25 cellular contexts compared by ENCODE assay signal in genomic region chr11:18100926-18101656, GRCh38. TPM values are rescaled to one million over a fixed set of nuclear protein-coding genes. Genes with fewer than 3 reads are reported as not detected.
A peak's percentile ranks its signal among the peaks of the same experiment; 100 is the strongest.
DNase-seq lines count a peak whose midpoint lies in the region; ATAC-seq lines count a peak whose summit lies in the region.
"Had no signal": no experiment of that assay in that cellular context is flagged by ENCODE, and none has a peak within 500 bp of the region (broad histone marks: within the 10 kb centered on the region; RNA-seq: fewer than 3 reads in every experiment).

No MANE protein-coding gene starts in this region.

- peaks cover 32% of the 10 kb centered on the region for H3K4me1 Mint-ChIP-seq in stimulated activated naive CD8-positive, alpha-beta T cell treated with anti-CD3 and anti-CD28 coated beads, Interleukin-15, Interleukin-2, amounts not matched to agents 100 ng/mL and 50 ng/mL, for 24 hours (ENCODE audit: low read depth)
- H3K4me1 Mint-ChIP-seq in activated T-helper 17 cell treated with anti-CD3 and anti-CD28 coated beads, Interleukin-2, amount 50 U/mL, for 72 hours, result peaks cover 16% of the 10 kb centered on the region
- H3K4me1 Mint-ChIP-seq in stimulated activated naive B cell treated with anti-CD40 and anti-IgM and Interleukin-4, amounts not matched to agents 10 μg/mL and 1 μg/mL and 100 μg/mL, for 72 hours, result peaks cover 19 to 44% of the 10 kb centered on the region in 2 donors

- H3K27ac Mint-ChIP-seq in stimulated activated naive CD8-positive, alpha-beta T cell treated with anti-CD3 and anti-CD28 coated beads, Interleukin-15, Interleukin-2, amounts not matched to agents 100 ng/mL and 50 ng/mL, for 24 hours, result peak overlapping the region; percentile 64
- peak overlapping the region; percentile 16 for H3K27ac Mint-ChIP-seq in activated T-helper 17 cell treated with anti-CD3 and anti-CD28 coated beads, Interleukin-2, amount 50 U/mL, for 72 hours
- peak overlapping the region; percentile 84 for H3K27ac Mint-ChIP-seq in stimulated activated naive B cell treated with anti-CD40 and anti-IgM and Interleukin-4, amounts not matched to agents 10 μg/mL and 1 μg/mL and 100 μg/mL, for 72 hours
- H3K27ac Mint-ChIP-seq: activated naive CD8-positive, alpha-beta T cell treated with anti-CD3 and anti-CD28 coated beads, Interleukin-2, amount 10 ng/mL, durations not matched to agents 7 days and 5 days had no signal

- H3K27me3 Mint-ChIP-seq in stimulated activated naive CD8-positive, alpha-beta T cell treated with anti-CD3 and anti-CD28 coated beads, Interleukin-15, Interleukin-2, amounts not matched to agents 100 ng/mL and 50 ng/mL, for 24 hours, result no peaks in the 10 kb centered on the region
- no peaks in the 10 kb centered on the region for H3K27me3 Mint-ChIP-seq in activated T-helper 17 cell treated with anti-CD3 and anti-CD28 coated beads, Interleukin-2, amount 50 U/mL, for 72 hours
- no peaks in the 10 kb centered on the region for H3K27me3 Mint-ChIP-seq in stimulated activated naive B cell treated with anti-CD40 and anti-IgM and Interleukin-4, amounts not matched to agents 10 μg/mL and 1 μg/mL and 100 μg/mL, for 72 hours
- H3K27me3 Mint-ChIP-seq: activated naive CD8-positive, alpha-beta T cell treated with anti-CD3 and anti-CD28 coated beads, Interleukin-2, amount 10 ng/mL, durations not matched to agents 7 days and 5 days had no signal

- peaks cover 65% of the 10 kb centered on the region for H3K36me3 Mint-ChIP-seq in stimulated activated naive CD8-positive, alpha-beta T cell treated with anti-CD3 and anti-CD28 coated beads, Interleukin-15, Interleukin-2, amounts not matched to agents 100 ng/mL and 50 ng/mL, for 24 hours (ENCODE audit: low read depth)
- peaks cover 56% of the 10 kb centered on the region for H3K36me3 Mint-ChIP-seq in activated T-helper 17 cell treated with anti-CD3 and anti-CD28 coated beads, Interleukin-2, amount 50 U/mL, for 72 hours (ENCODE audit: low read depth)
- H3K36me3 Mint-ChIP-seq in stimulated activated naive B cell treated with anti-CD40 and anti-IgM and Interleukin-4, amounts not matched to agents 10 μg/mL and 1 μg/mL and 100 μg/mL, for 72 hours, result peaks cover 41 to 54% of the 10 kb centered on the region in 2 donors

- no peak for ATAC-seq in stimulated activated naive CD8-positive, alpha-beta T cell treated with anti-CD3 and anti-CD28 coated beads, Interleukin-15, Interleukin-2, amounts not matched to agents 100 U/mL and 50 U/mL, for 24 hours
- ATAC-seq in activated T-helper 17 cell treated with anti-CD3 and anti-CD28 coated beads, Interleukin-2, amount 50 U/mL, for 72 hours (replicated peaks), result peak; percentile 12
- peak; percentile 28 to 30 for ATAC-seq in stimulated activated naive B cell treated with anti-CD40 and anti-IgM and Interleukin-4, amounts not matched to agents 10 μg/mL and 1 μg/mL and 100 μg/mL, for 72 hours (replicated peaks)
- ATAC-seq: sciatic nerve had no signal

- H3K4me3 Mint-ChIP-seq in stimulated activated naive CD8-positive, alpha-beta T cell treated with anti-CD3 and anti-CD28 coated beads, Interleukin-15, Interleukin-2, amounts not matched to agents 100 ng/mL and 50 ng/mL, for 24 hours, result no peak overlapping the region
- H3K4me3 Mint-ChIP-seq in activated T-helper 17 cell treated with anti-CD3 and anti-CD28 coated beads, Interleukin-2, amount 50 U/mL, for 72 hours, result peak overlapping the region; percentile 14
- H3K4me3 Mint-ChIP-seq in stimulated activated naive B cell treated with anti-CD40 and anti-IgM and Interleukin-4, amounts not matched to agents 10 μg/mL and 1 μg/mL and 100 μg/mL, for 72 hours, result peak overlapping the region in 1 of 2 donors; percentile 31
- H3K4me3 Mint-ChIP-seq: activated naive CD8-positive, alpha-beta T cell treated with anti-CD3 and anti-CD28 coated beads, Interleukin-2, amount 10 ng/mL, durations not matched to agents 7 days and 5 days had no signal

- DNase-seq in NOMO-1 treated with DMSO at 0.1 percent for 48 hours (lab: John Stamatoyannopoulos, UW; ENCODE audit: unreplicated experiment) (peak; percentile 3), NOMO-1 (lab: John Stamatoyannopoulos, UW; ENCODE audit: unreplicated experiment in 2 of 2) (no peak), amniotic stem cell (lab: John Stamatoyannopoulos, UW) (no peak), NCI-H2227 (lab: John Stamatoyannopoulos, UW; ENCODE audit: unreplicated experiment) (no peak)
- DNase-seq in stimulated activated naive CD8-positive, alpha-beta T cell treated with anti-CD3 and anti-CD28 coated beads, Interleukin-15, Interleukin-2, amounts not matched to agents 100 U/mL and 50 U/mL, for 24 hours, result no peak
- DNase-seq in stimulated activated naive B cell treated with anti-CD40 and anti-IgM and Interleukin-4, amounts not matched to agents 10 μg/mL and 1 μg/mL and 100 μg/mL, for 72 hours, result peak; percentile 28
- DNase-seq: 8988T; activated CD4-positive, alpha-beta T cell treated with anti-CD3 and anti-CD28 coated beads, Interleukin-2, amount 50 U/mL, for 4 hours; activated naive CD8-positive, alpha-beta T cell treated with anti-CD3 and anti-CD28 coated beads, Interleukin-2, amount 10 ng/mL, durations not matched to agents 7 days and 5 days; DMS53; GDM1; KG1; NCI-H1092; NCI-H187; NCI-H2227 treated with DMSO at 0.1 percent for 48 hours; NCI-H748 treated with DMSO at 0.1 percent for 48 hours; OCI-M1; SK-N-SH had no signal

- H3K9me3 Mint-ChIP-seq in stimulated activated naive CD8-positive, alpha-beta T cell treated with anti-CD3 and anti-CD28 coated beads, Interleukin-15, Interleukin-2, amounts not matched to agents 100 ng/mL and 50 ng/mL, for 24 hours, result no peaks in the 10 kb centered on the region
- H3K9me3 Mint-ChIP-seq in activated T-helper 17 cell treated with anti-CD3 and anti-CD28 coated beads, Interleukin-2, amount 50 U/mL, for 72 hours, result no peaks in the 10 kb centered on the region
- peaks cover 3 to 9% of the 10 kb centered on the region in 2 donors for H3K9me3 Mint-ChIP-seq in stimulated activated naive B cell treated with anti-CD40 and anti-IgM and Interleukin-4, amounts not matched to agents 10 μg/mL and 1 μg/mL and 100 μg/mL, for 72 hours
- H3K9me3 Mint-ChIP-seq: activated naive CD8-positive, alpha-beta T cell treated with anti-CD3 and anti-CD28 coated beads, Interleukin-2, amount 10 ng/mL, durations not matched to agents 7 days and 5 days had no signal

RNA-seq across cellular contexts. Expression of gene SAAL1, which starts 4.8 kb away (rescaled TPM):
- 10 to 100 TPM; 13.3 to 31.1 TPM for total RNA-seq in activated T-helper 17 cell treated with anti-CD3 and anti-CD28 coated beads, Interleukin-2, amount 50 U/mL, for 72 hours

RNA-seq across cellular contexts. Expression of gene MRGPRX3, which starts 31.3 kb away (rescaled TPM):
- total RNA-seq in activated T-helper 17 cell treated with anti-CD3 and anti-CD28 coated beads, Interleukin-2, amount 50 U/mL, for 72 hours, result not detected
- total RNA-seq: activated naive CD8-positive, alpha-beta T cell treated with anti-CD3 and anti-CD28 coated beads, Interleukin-2, amount 10 ng/mL, durations not matched to agents 7 days and 5 days; H1; posterior vena cava; sciatic nerve; T-helper 2 cell treated with Interferon-gamma antibody and Interleukin-4, amounts not matched to agents 100 ng/mL and 5 ng/mL, for 36 hours; urinary bladder had no signal

RNA-seq across cellular contexts. Expression of gene TPH1, which starts 55.0 kb away (rescaled TPM):
- under 1 TPM; 0.19 to 0.24 TPM for total RNA-seq in activated T-helper 17 cell treated with anti-CD3 and anti-CD28 coated beads, Interleukin-2, amount 50 U/mL, for 72 hours

Comparison
In these comparisons a context has a peak if more than half of its experiments do, and no peak if none do; other contexts are left out.
1. DNase-seq: peak in NOMO-1 treated with DMSO at 0.1 percent for 48 hours (single experiment) and stimulated activated naive B cell treated with anti-CD40 and anti-IgM and Interleukin-4, amounts not matched to agents 10 μg/mL and 1 μg/mL and 100 μg/mL, for 72 hours (single experiment); none in NOMO-1 (0 of 2), stimulated activated naive CD8-positive, alpha-beta T cell treated with anti-CD3 and anti-CD28 coated beads, Interleukin-15, Interleukin-2, amounts not matched to agents 100 U/mL and 50 U/mL, for 24 hours (single experiment), amniotic stem cell (single experiment) and NCI-H2227 (single experiment).
2. H3K27ac Mint-ChIP-seq: peak in every context shown above with its lines; median percentile 84 in stimulated activated naive B cell treated with anti-CD40 and anti-IgM and Interleukin-4, amounts not matched to agents 10 μg/mL and 1 μg/mL and 100 μg/mL, for 72 hours; 64 in stimulated activated naive CD8-positive, alpha-beta T cell treated with anti-CD3 and anti-CD28 coated beads, Interleukin-15, Interleukin-2, amounts not matched to agents 100 ng/mL and 50 ng/mL, for 24 hours; 16 in activated T-helper 17 cell treated with anti-CD3 and anti-CD28 coated beads, Interleukin-2, amount 50 U/mL, for 72 hours.